Comparison of ENCODE assay signal across 9 cellular contexts in genomic region chr19:50724522-50725217, GRCh38. TPM values are rescaled to one million over a fixed set of nuclear protein-coding genes. Genes with fewer than 3 reads are reported as not detected.
DNase-seq lines count a peak whose midpoint lies in the region; ATAC-seq and TF ChIP-seq lines count a peak whose summit lies in the region.
"Had no signal": no experiment of that assay in that cellular context is flagged by ENCODE, and none has a peak within 500 bp of the region (broad histone marks: within the 10 kb centered on the region; RNA-seq: fewer than 3 reads in every experiment).

No MANE protein-coding gene starts in this region.

- DNase-seq in BE2C (peak; percentile 100), HPDE6-E6E7 (ENCODE audit: extremely low spot score) (peak; percentile 63), OCI-LY7 (ENCODE audit: low spot score) (peak; percentile 96)
- DNase-seq in activated T-cell treated with anti-CD3 and anti-CD28 coated beads, Interleukin-2, amount 50 U/mL, for 4 hours = peak; percentile 89
- peak; percentile 99 for DNase-seq in stimulated activated CD8-positive, alpha-beta memory T cell treated with anti-CD3 and anti-CD28 coated beads, Interleukin-4, amount 100 ng/mL, for 48 hours

- H3K9me2 ChIP-seq in OCI-LY7 (ENCODE audit: insufficient read depth, low read length) = no peaks in the 10 kb centered on the region

- CTCF ChIA-PET in OCI-LY7 (lab: Charles Lee; ENCODE audit: unreplicated experiment) = interaction anchor here (0.5 to 0.8 kb wide), 2 partner anchors 12 to 44 kb away, joined by 5 to 6 read pairs; no protein-coding TSS in a partner anchor

- H3K4me3 ChIP-seq in BE2C (ENCODE audit: low read depth, low read length) = peak overlapping the region; percentile 76
- peak overlapping the region; percentile 76 for H3K4me3 ChIP-seq in OCI-LY7 (ENCODE audit: low read depth, low read length, poor library complexity, severe bottlenecking)
- H3K4me3 ChIP-seq in muscle layer of colon (ENCODE audit: low read depth in 1 of 2, low read length in 2 of 2) = peak overlapping the region; percentile 47 to 54

- H3K27me3 ChIP-seq in BE2C (no peaks in the 10 kb centered on the region), muscle layer of colon (ENCODE audit: control insufficient read depth in 1 of 2, insufficient read depth in 2 of 2, low read length in 2 of 2) (peaks cover 4 to 32% of the 10 kb centered on the region in 2 donors)

- intact Hi-C loops in OCI-LY7 (cut with micrococcal nuclease; ENCODE audit: unreplicated experiment) = loop anchor here (2.0 kb wide), 1 partner anchor 66 kb away; no protein-coding TSS in a partner anchor

- peak overlapping the region; percentile 74 for H3K4me3 Mint-ChIP-seq in activated T-cell treated with anti-CD3 and anti-CD28 coated beads, Interleukin-2, amount 50 U/mL, for 4 hours

- TF ChIP-seq CTCF in BE2C (IDR thresholded peaks at IDR 0.05; ENCODE audit: low read depth, low read length) (peak; percentile 85), OCI-LY7 (conservative IDR thresholded peaks at IDR 0.05; ENCODE audit: low read length) (peak; percentile 76)

- ATAC-seq in GM19372 (IDR thresholded peaks at IDR 0.05; ENCODE audit: low read depth, unreplicated experiment) = peak; percentile 80
- ATAC-seq in activated T-cell treated with anti-CD3 and anti-CD28 coated beads, Interleukin-2, amount 50 U/mL, for 4 hours = peak; percentile 82 to 83
- peak; percentile 97 for ATAC-seq in esophagus mucosa

- H3K36me3 ChIP-seq in BE2C = no peaks in the 10 kb centered on the region; the same call in 1 of the 2 replicates
- H3K36me3 ChIP-seq in OCI-LY7 (ENCODE audit: insufficient read depth, low read length) = no peaks in the 10 kb centered on the region
- no peaks in the 10 kb centered on the region for H3K36me3 ChIP-seq in muscle layer of colon (ENCODE audit: insufficient read depth, low read length)

- H2AFZ ChIP-seq in OCI-LY7 (ENCODE audit: low read length) = peak overlapping the region; percentile 45

- H3K27ac ChIP-seq in OCI-LY7 (ENCODE audit: low read depth, low read length, poor library complexity, severe bottlenecking) (no peak overlapping the region), muscle layer of colon (ENCODE audit: low read depth, low read length) (peak overlapping the region; percentile 61)

- H3K4me1 ChIP-seq in BE2C (peaks cover 3% of the 10 kb centered on the region), OCI-LY7 (ENCODE audit: insufficient read depth, low read length, poor library complexity, severe bottlenecking) (peaks cover 23% of the 10 kb centered on the region), muscle layer of colon (ENCODE audit: insufficient read depth, low read length) (peaks cover 11% of the 10 kb centered on the region)

- H4K20me1 ChIP-seq in OCI-LY7 (ENCODE audit: insufficient read depth, low read length) = no peaks in the 10 kb centered on the region

- POLR2A ChIA-PET in OCI-LY7 (lab: Charles Lee) = interaction anchor here (0.7 to 1.4 kb wide), 2 partner anchors 11 to 83 kb away, joined by 4 to 10 read pairs; no protein-coding TSS in a partner anchor

- peaks cover 28% of the 10 kb centered on the region for H3K4me1 Mint-ChIP-seq in activated T-cell treated with anti-CD3 and anti-CD28 coated beads, Interleukin-2, amount 50 U/mL, for 4 hours (ENCODE audit: low read depth)

- H3K36me3 Mint-ChIP-seq in activated T-cell treated with anti-CD3 and anti-CD28 coated beads, Interleukin-2, amount 50 U/mL, for 4 hours (ENCODE audit: insufficient read depth) = no peaks in the 10 kb centered on the region

- no peaks in the 10 kb centered on the region for H3K9me3 Mint-ChIP-seq in activated T-cell treated with anti-CD3 and anti-CD28 coated beads, Interleukin-2, amount 50 U/mL, for 4 hours

- no peaks in the 10 kb centered on the region for H3K79me2 ChIP-seq in OCI-LY7 (ENCODE audit: insufficient read depth, low read depth, low read length)

- no peak overlapping the region for H3K9ac ChIP-seq in muscle layer of colon (ENCODE audit: low read length)

- H3K27me3 Mint-ChIP-seq in activated T-cell treated with anti-CD3 and anti-CD28 coated beads, Interleukin-2, amount 50 U/mL, for 4 hours (ENCODE audit: low read depth) = peaks cover 75% of the 10 kb centered on the region

- no peaks in the 10 kb centered on the region for H3K9me3 ChIP-seq in BE2C
- H3K9me3 ChIP-seq in OCI-LY7 (ENCODE audit: low read length) = no peaks in the 10 kb centered on the region
- no peaks in the 10 kb centered on the region for H3K9me3 ChIP-seq in muscle layer of colon (ENCODE audit: low read length)

- no TSS peak for BruUV-seq in OCI-LY7 (replicated peaks; lab: Mats Ljungman, UMichigan)

- peak overlapping the region; percentile 84 for H3K4me2 ChIP-seq in OCI-LY7 (ENCODE audit: low read length)

RNA-seq across cellular contexts. Expression of gene CLEC11A, which starts 1.5 kb away (rescaled TPM):
- 19.9 TPM for polyA plus RNA-seq in BE2C (2012; ENCODE audit: insufficient read depth, insufficient read length, low read depth)
- 1.0 and 2.0 TPM in 2 replicates for total RNA-seq in OCI-LY7 (2014; rRNA removed; shearing (Covaris generic))
- total RNA-seq in OCI-LY7 (2022) (4.2 and 4.5 TPM in 2 replicates), esophagus mucosa (2.7 TPM)
- total RNA-seq in activated T-cell treated with anti-CD3 and anti-CD28 coated beads, Interleukin-2, amount 50 U/mL, for 4 hours = 1 to 10 TPM in 2 of 3 donors, under 1 TPM in 1; 0.52 to 1.4 (median 1.4) TPM

RNA-seq across cellular contexts. Expression of gene SHANK1, which starts 5.1 kb away (rescaled TPM):
- polyA plus RNA-seq in BE2C (2012; ENCODE audit: insufficient read depth, insufficient read length, low read depth) = 39.6 TPM
- 0.03 TPM in 2 replicates for total RNA-seq in OCI-LY7 (2014; rRNA removed; shearing (Covaris generic))
- total RNA-seq in OCI-LY7 (2022) = 10.7 and 13.1 TPM in 2 replicates
- total RNA-seq in activated T-cell treated with anti-CD3 and anti-CD28 coated beads, Interleukin-2, amount 50 U/mL, for 4 hours = under 1 TPM in 1 of 3 donors, not detected in 2; 0.03 TPM
- total RNA-seq in esophagus mucosa = 0.04 TPM

RNA-seq across cellular contexts. Expression of gene GPR32, which starts 45.6 kb away (rescaled TPM):
- polyA plus RNA-seq in BE2C (2012; ENCODE audit: insufficient read depth, insufficient read length, low read depth) = not detected
- total RNA-seq in OCI-LY7 (2014; rRNA removed; shearing (Covaris generic)) = not detected in 2 replicates
- total RNA-seq in OCI-LY7 (2022) (not detected in 2 replicates), esophagus mucosa (not detected)
- not detected for total RNA-seq in activated T-cell treated with anti-CD3 and anti-CD28 coated beads, Interleukin-2, amount 50 U/mL, for 4 hours
- polyA plus RNA-seq: adipose tissue had no signal
